8 cellular contexts compared by ENCODE assay signal in genomic region chr10:125159486-125159931, GRCh38. TPM values are rescaled to one million over a fixed set of nuclear protein-coding genes. Genes with fewer than 3 reads are reported as not detected.
DNase-seq lines count a peak whose midpoint lies in the region; ATAC-seq and TF ChIP-seq lines count a peak whose summit lies in the region.

No MANE protein-coding gene starts in this region.

- no peak for TF ChIP-seq EP300 in ovary (IDR thresholded peaks at IDR 0.05)

- intact Hi-C loops in ovary (cut with DNase I) = loop anchor here in 3 of 4 donors (5.0 to 10.0 kb wide), 3 partner anchors 95 to 112 kb away; no protein-coding TSS in a partner anchor

- H3K27me3 ChIP-seq in Peyer's patch (no peaks in the 10 kb centered on the region), ovary (no peaks in the 10 kb centered on the region)

- DNase-seq in GM03348 (ENCODE audit: low spot score) = peak; percentile 62
- DNase-seq in Peyer's patch = peak in 2 of 3 donors; percentile 49 to 69
- DNase-seq in fibroblast of pulmonary artery (ENCODE audit: low read depth) = no peak
- DNase-seq in ovary = peak in 4 of 5 donors; percentile 55 to 74 (median 68)
- no peak for DNase-seq in stimulated activated CD8-positive, alpha-beta memory T cell treated with anti-CD3 and anti-CD28 coated beads, Interleukin-4, amount 100 ng/mL, for 48 hours
- DNase-seq in NOMO-1 treated with dmso at 0.1 percent for 144 hours (lab: John Stamatoyannopoulos, UW; ENCODE audit: unreplicated experiment) = no peak
- no peak for DNase-seq in NCI-H187 (lab: John Stamatoyannopoulos, UW)

- TF ChIP-seq CTCF in Peyer's patch (IDR thresholded peaks at IDR 0.05) (no peak), fibroblast of pulmonary artery (IDR thresholded peaks at IDR 0.05; ENCODE audit: low read length, missing control alignments) (no peak), ovary (IDR thresholded peaks at IDR 0.05) (peak in 1 of 3 donors; percentile 9)

- 0 to 1% (median 1%) methylated on average over 13 to 66 of the region's 66 CpGs for WGBS in ovary, 3 donors

- H3K9me3 ChIP-seq in Peyer's patch (no peaks in the 10 kb centered on the region), ovary (no peaks in the 10 kb centered on the region)

- peak overlapping the region; percentile 58 to 91 (median 68) for H3K4me3 ChIP-seq in Peyer's patch
- H3K4me3 ChIP-seq in fibroblast of pulmonary artery (replicated peaks; ENCODE audit: low read depth, low read length) = peak overlapping the region; percentile 74
- H3K4me3 ChIP-seq in ovary = peak overlapping the region; percentile 91

- ATAC-seq in GM21515 (IDR thresholded peaks at IDR 0.05; ENCODE audit: unreplicated experiment) = no peak

- TF ChIP-seq POLR2A in Peyer's patch (IDR thresholded peaks at IDR 0.05) (no peak), ovary (IDR thresholded peaks at IDR 0.05) (no peak)

- H3K36me3 ChIP-seq in Peyer's patch (no peaks in the 10 kb centered on the region), ovary (no peaks in the 10 kb centered on the region)

- H3K27ac ChIP-seq in Peyer's patch = peak overlapping the region; percentile 76 to 99 (median 94)
- peak overlapping the region; percentile 96 to 97 for H3K27ac ChIP-seq in ovary

- H3K4me1 ChIP-seq in Peyer's patch (peaks cover 0 to 40% (median 10%) of the 10 kb centered on the region in 4 donors), ovary (ENCODE audit: insufficient read depth) (peaks cover 3% of the 10 kb centered on the region)

RNA-seq across cellular contexts. Expression of gene CTBP2, which starts 0.9 kb away (rescaled TPM):
- 10 to 100 TPM; 53.6 to 83.8 (median 64.7) TPM for total RNA-seq in Peyer's patch
- 100 to 1,000 TPM in 1 of 7 donors, 10 to 100 TPM in 6; 37.8 to 107 (median 80.8) TPM for total RNA-seq in ovary
- polyA plus RNA-seq in ovary = 10 to 100 TPM; 25.3 to 63.7 TPM

Comparison
In these comparisons a context has a peak if more than half of its experiments do, and no peak if none do; other contexts are left out.
1. DNase-seq: peak in GM03348 (single experiment), Peyer's patch (2 of 3) and ovary (4 of 5); none in fibroblast of pulmonary artery (single experiment), stimulated activated CD8-positive, alpha-beta memory T cell treated with anti-CD3 and anti-CD28 coated beads, Interleukin-4, amount 100 ng/mL, for 48 hours (single experiment), NOMO-1 treated with dmso at 0.1 percent for 144 hours (single experiment) and NCI-H187 (0 of 2).
2. Peak in every context shown above with its lines, with median percentiles within 50 percentile points of each other: H3K4me3 ChIP-seq.